Comparison of ENCODE assay signal across 1 cellular context in genomic region chr3:43758826-43759225, GRCh38.
TF ChIP-seq lines count a peak whose summit lies in the region.

No MANE protein-coding gene starts in this region.

TF ChIP-seq in SK-N-SH, 30 proteins besides CTCF, POLR2A, EP300 and RAD21 (continued from another document):
- TF ChIP-seq, protein P1, sequence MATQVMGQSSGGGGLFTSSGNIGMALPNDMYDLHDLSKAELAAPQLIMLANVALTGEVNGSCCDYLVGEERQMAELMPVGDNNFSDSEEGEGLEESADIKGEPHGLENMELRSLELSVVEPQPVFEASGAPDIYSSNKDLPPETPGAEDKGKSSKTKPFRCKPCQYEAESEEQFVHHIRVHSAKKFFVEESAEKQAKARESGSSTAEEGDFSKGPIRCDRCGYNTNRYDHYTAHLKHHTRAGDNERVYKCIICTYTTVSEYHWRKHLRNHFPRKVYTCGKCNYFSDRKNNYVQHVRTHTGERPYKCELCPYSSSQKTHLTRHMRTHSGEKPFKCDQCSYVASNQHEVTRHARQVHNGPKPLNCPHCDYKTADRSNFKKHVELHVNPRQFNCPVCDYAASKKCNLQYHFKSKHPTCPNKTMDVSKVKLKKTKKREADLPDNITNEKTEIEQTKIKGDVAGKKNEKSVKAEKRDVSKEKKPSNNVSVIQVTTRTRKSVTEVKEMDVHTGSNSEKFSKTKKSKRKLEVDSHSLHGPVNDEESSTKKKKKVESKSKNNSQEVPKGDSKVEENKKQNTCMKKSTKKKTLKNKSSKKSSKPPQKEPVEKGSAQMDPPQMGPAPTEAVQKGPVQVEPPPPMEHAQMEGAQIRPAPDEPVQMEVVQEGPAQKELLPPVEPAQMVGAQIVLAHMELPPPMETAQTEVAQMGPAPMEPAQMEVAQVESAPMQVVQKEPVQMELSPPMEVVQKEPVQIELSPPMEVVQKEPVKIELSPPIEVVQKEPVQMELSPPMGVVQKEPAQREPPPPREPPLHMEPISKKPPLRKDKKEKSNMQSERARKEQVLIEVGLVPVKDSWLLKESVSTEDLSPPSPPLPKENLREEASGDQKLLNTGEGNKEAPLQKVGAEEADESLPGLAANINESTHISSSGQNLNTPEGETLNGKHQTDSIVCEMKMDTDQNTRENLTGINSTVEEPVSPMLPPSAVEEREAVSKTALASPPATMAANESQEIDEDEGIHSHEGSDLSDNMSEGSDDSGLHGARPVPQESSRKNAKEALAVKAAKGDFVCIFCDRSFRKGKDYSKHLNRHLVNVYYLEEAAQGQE (IDR thresholded peaks at IDR 0.05; ENCODE audit: low read depth, low read length), result 0 out of 2 replicates have a peak, but pooled peaks have one; percentile 17
- TF ChIP-seq YY1 (IDR thresholded peaks at IDR 0.05; ENCODE audit: low read depth), result no peak
